Comparison of ENCODE assay signal across 1 cellular context in genomic region chr2:40343904-40344303, GRCh38.
TF ChIP-seq lines count a peak whose summit lies in the region.

No MANE protein-coding gene starts in this region.

TF ChIP-seq in SK-N-SH, 30 proteins besides CTCF, POLR2A, EP300 and RAD21:
- TF ChIP-seq NRF1 (IDR thresholded peaks at IDR 0.05; ENCODE audit: low read depth, low read length) = no peak
- TF ChIP-seq FOXM1 (IDR thresholded peaks at IDR 0.05; ENCODE audit: low read depth) = no peak
- TF ChIP-seq MAX (IDR thresholded peaks at IDR 0.05; ENCODE audit: low read depth) = no peak
- no peak for TF ChIP-seq CHD2 (IDR thresholded peaks at IDR 0.05; ENCODE audit: low read length, partially characterized antibody)
- no peak for TF ChIP-seq MXI1 (IDR thresholded peaks at IDR 0.05; ENCODE audit: low read depth, low read length)
- TF ChIP-seq TEAD4 (IDR thresholded peaks at IDR 0.05; ENCODE audit: borderline replicate concordance, insufficient read depth) = 0 out of 2 replicates have a peak, but pooled peaks have one; percentile 40
- no peak for TF ChIP-seq GABPA (IDR thresholded peaks at IDR 0.05; ENCODE audit: low read depth)
- no peak for TF ChIP-seq USF2 (IDR thresholded peaks at IDR 0.05; ENCODE audit: borderline replicate concordance, low read depth, low read length)
- peak; percentile 66; the same call in 1 of the 2 replicates for TF ChIP-seq NFIC (IDR thresholded peaks at IDR 0.05; ENCODE audit: borderline replicate concordance)
- TF ChIP-seq TCF12 (IDR thresholded peaks at IDR 0.05) = peak; percentile 86
- TF ChIP-seq, protein P1, sequence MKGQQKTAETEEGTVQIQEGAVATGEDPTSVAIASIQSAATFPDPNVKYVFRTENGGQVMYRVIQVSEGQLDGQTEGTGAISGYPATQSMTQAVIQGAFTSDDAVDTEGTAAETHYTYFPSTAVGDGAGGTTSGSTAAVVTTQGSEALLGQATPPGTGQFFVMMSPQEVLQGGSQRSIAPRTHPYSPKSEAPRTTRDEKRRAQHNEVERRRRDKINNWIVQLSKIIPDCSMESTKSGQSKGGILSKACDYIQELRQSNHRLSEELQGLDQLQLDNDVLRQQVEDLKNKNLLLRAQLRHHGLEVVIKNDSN (IDR thresholded peaks at IDR 0.05; ENCODE audit: borderline replicate concordance, low read depth) = 0 out of 2 replicates have a peak, but pooled peaks have one; percentile 25
- no peak for TF ChIP-seq SIN3A (IDR thresholded peaks at IDR 0.05; ENCODE audit: borderline replicate concordance, low read depth, low read length)
- TF ChIP-seq SMC3 (IDR thresholded peaks at IDR 0.05; ENCODE audit: low read depth, low read length) = no peak; the same call in 1 of the 2 replicates
- no peak for TF ChIP-seq YY1 (IDR thresholded peaks at IDR 0.05; ENCODE audit: low read depth)
- TF ChIP-seq FOSL2 (IDR thresholded peaks at IDR 0.05; ENCODE audit: borderline replicate concordance, low read depth) = peak; percentile 67; the same call in 1 of the 2 replicates
- no peak for TF ChIP-seq MEF2A (IDR thresholded peaks at IDR 0.05; ENCODE audit: borderline replicate concordance, low read depth)
- TF ChIP-seq IRF3 (IDR thresholded peaks at IDR 0.05; ENCODE audit: low read depth, low read length) = no peak
- no peak for TF ChIP-seq GATA2 (CRISPR knock-in tag; IDR thresholded peaks at IDR 0.05)
- TF ChIP-seq FOXJ3 (CRISPR knock-in tag; IDR thresholded peaks at IDR 0.05) = no peak
- TF ChIP-seq ZBTB33 (IDR thresholded peaks at IDR 0.05; ENCODE audit: borderline replicate concordance, low read depth) = no peak
- TF ChIP-seq RFX5 (IDR thresholded peaks at IDR 0.05; ENCODE audit: low read length) = no peak
- TF ChIP-seq JUND (IDR thresholded peaks at IDR 0.05) = peak; percentile 76
- TF ChIP-seq RCOR1 (IDR thresholded peaks at IDR 0.05; ENCODE audit: low read length) = no peak
- TF ChIP-seq, protein P2, sequence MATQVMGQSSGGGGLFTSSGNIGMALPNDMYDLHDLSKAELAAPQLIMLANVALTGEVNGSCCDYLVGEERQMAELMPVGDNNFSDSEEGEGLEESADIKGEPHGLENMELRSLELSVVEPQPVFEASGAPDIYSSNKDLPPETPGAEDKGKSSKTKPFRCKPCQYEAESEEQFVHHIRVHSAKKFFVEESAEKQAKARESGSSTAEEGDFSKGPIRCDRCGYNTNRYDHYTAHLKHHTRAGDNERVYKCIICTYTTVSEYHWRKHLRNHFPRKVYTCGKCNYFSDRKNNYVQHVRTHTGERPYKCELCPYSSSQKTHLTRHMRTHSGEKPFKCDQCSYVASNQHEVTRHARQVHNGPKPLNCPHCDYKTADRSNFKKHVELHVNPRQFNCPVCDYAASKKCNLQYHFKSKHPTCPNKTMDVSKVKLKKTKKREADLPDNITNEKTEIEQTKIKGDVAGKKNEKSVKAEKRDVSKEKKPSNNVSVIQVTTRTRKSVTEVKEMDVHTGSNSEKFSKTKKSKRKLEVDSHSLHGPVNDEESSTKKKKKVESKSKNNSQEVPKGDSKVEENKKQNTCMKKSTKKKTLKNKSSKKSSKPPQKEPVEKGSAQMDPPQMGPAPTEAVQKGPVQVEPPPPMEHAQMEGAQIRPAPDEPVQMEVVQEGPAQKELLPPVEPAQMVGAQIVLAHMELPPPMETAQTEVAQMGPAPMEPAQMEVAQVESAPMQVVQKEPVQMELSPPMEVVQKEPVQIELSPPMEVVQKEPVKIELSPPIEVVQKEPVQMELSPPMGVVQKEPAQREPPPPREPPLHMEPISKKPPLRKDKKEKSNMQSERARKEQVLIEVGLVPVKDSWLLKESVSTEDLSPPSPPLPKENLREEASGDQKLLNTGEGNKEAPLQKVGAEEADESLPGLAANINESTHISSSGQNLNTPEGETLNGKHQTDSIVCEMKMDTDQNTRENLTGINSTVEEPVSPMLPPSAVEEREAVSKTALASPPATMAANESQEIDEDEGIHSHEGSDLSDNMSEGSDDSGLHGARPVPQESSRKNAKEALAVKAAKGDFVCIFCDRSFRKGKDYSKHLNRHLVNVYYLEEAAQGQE (IDR thresholded peaks at IDR 0.05; ENCODE audit: low read depth, low read length) = no peak
- TF ChIP-seq EZH2phosphoT487 (IDR thresholded peaks at IDR 0.05; ENCODE audit: borderline replicate concordance, low read depth) = no peak
- peak; percentile 98 for TF ChIP-seq RXRA (IDR thresholded peaks at IDR 0.05; ENCODE audit: borderline replicate concordance, low read depth)
- no peak for TF ChIP-seq TAF1 (IDR thresholded peaks at IDR 0.05; ENCODE audit: borderline replicate concordance, low read depth, low read length)
- peak; percentile 27; the same call in 1 of the 2 replicates for TF ChIP-seq POLR2AphosphoS5 (IDR thresholded peaks at IDR 0.05; ENCODE audit: low read depth, low read length)
- TF ChIP-seq, protein P3, sequence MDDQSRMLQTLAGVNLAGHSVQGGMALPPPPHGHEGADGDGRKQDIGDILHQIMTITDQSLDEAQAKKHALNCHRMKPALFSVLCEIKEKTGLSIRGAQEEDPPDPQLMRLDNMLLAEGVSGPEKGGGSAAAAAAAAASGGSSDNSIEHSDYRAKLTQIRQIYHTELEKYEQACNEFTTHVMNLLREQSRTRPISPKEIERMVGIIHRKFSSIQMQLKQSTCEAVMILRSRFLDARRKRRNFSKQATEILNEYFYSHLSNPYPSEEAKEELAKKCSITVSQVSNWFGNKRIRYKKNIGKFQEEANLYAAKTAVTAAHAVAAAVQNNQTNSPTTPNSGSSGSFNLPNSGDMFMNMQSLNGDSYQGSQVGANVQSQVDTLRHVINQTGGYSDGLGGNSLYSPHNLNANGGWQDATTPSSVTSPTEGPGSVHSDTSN (IDR thresholded peaks at IDR 0.05) = peak; percentile 88
- TF ChIP-seq ELF1 (IDR thresholded peaks at IDR 0.05) = no peak
